Comparison of ENCODE assay signal across 8 cellular contexts in the genomic region with DNA sequence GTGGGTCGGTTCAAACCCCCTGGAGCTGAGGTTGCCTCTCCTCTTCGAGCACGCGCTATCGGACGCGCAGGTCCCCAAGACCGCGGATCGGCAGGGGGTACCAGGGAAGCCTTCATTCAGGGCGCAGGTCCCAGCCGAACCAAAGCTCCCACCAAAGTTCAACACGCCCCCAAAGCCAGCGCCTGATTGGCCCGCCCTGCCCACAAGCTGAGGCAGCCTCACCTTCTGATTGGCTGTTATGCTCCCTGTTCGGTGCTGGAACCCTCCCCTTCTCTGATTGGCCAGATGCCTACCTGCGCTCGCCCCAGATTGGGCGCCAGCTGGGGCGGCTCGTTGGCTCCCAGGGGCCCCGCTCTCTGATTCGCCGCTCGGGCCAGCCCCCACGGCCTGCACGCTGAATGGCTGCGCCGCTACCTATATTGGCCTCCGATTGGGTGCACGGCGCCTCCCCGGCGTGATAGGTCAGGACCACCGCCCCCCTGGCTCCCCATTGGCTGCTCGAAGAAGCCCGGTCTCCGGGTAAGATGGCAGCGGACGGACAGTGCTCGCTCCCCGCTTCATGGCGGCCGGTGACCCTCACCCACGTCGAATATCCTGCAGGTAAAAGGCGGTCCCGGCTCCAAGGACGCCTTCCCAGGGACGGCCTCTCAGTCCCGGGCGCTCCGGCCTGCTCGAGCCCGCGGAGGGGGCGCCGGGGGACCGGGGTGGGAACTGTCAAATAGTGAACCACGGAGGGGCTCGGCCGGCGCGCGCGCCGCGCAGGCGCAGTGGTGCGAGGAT. TPM values are rescaled to one million over a fixed set of nuclear protein-coding genes. Genes with fewer than 3 reads are reported as not detected.
DNase-seq lines count a peak whose midpoint lies in the region; ATAC-seq, FAIRE-seq and TF ChIP-seq lines count a peak whose summit lies in the region.

A gene with protein sequence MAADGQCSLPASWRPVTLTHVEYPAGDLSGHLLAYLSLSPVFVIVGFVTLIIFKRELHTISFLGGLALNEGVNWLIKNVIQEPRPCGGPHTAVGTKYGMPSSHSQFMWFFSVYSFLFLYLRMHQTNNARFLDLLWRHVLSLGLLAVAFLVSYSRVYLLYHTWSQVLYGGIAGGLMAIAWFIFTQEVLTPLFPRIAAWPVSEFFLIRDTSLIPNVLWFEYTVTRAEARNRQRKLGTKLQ (plus strand): TSS at position 504 of the 780 bp plus-strand sequence. CDS start 21 bp downstream, at position 525.

- no peaks in the 10 kb centered on the region for H3K27me3 ChIP-seq in small intestine (ENCODE audit: control insufficient read depth in 2 of 2, insufficient read depth in 2 of 2, low read length in 2 of 2)

- POLR2A ChIA-PET in AG04449 (lab: Yijun Ruan, JAX): interaction anchor here (0.6 to 1.0 kb wide), 3 partner anchors 11 to 852 kb away, joined by 3 to 5 read pairs (median 3); no protein-coding TSS in a partner anchor

- 0 to 1% (median 0%) methylated on average over 64 to 70 of the region's 70 CpGs for WGBS in small intestine, 3 donors

- peak within 1 kb of the TSS; percentile 89 for H3K4me3 ChIP-seq in AG04449 (ENCODE audit: low read depth, low read length)
- peak within 1 kb of the TSS; percentile 83 for H3K4me3 ChIP-seq in WI38 (ENCODE audit: low read depth, low read length)
- peak within 1 kb of the TSS; percentile 75 to 84 for H3K4me3 ChIP-seq in cardiac fibroblast (replicated peaks in 1 of 2; ENCODE audit: low read depth in 2 of 2, low read length in 2 of 2)
- H3K4me3 ChIP-seq in small intestine (ENCODE audit: low read depth in 1 of 2, low read length in 2 of 2): peak within 1 kb of the TSS; percentile 60 to 65

- ATAC-seq in GM18907 (IDR thresholded peaks at IDR 0.05; ENCODE audit: unreplicated experiment) (peak; percentile 89), HG03159 (IDR thresholded peaks at IDR 0.05; ENCODE audit: unreplicated experiment) (peak; percentile 94)

- CTCF ChIA-PET in AG04449 (lab: Yijun Ruan, JAX): interaction anchor here (0.8 to 1.3 kb wide), 5 partner anchors 14 to 74 kb away, joined by 3 to 6 read pairs (median 4); partner anchors contain the start of gene SH3GLB2

- H3K36me3 ChIP-seq in small intestine (ENCODE audit: control insufficient read depth in 2 of 2, insufficient read depth in 2 of 2, low read length in 2 of 2): peaks cover 2 to 5% of the 10 kb centered on the region in 2 donors

- H3K27ac ChIP-seq in small intestine (ENCODE audit: low read depth in 1 of 2, low read length in 1 of 2): peak within 1 kb of the TSS; percentile 76 to 79

- H3K4me1 ChIP-seq in small intestine (ENCODE audit: control insufficient read depth in 2 of 2, insufficient read depth in 1 of 2, low read depth in 1 of 2, low read length in 1 of 2): peaks cover 5 to 25% of the 10 kb centered on the region in 2 donors

- DNase-seq in AG04449 (ENCODE audit: low read depth, low spot score) (peak; percentile 93), NCI-H2227 treated with DMSO at 0.1 percent for 48 hours (lab: John Stamatoyannopoulos, UW) (peak; percentile 93), cardiac fibroblast (ENCODE audit: low read depth in 2 of 2) (peak; percentile 99 to 100), iPS-NIHi11 (ENCODE audit: low spot score) (peak; percentile 99), small intestine (peak; percentile 99)

- H3K9me3 ChIP-seq in small intestine (ENCODE audit: control insufficient read depth, low read depth): no peaks in the 10 kb centered on the region

- no peak for TF ChIP-seq CTCF in AG04449 (IDR thresholded peaks at IDR 0.05; ENCODE audit: insufficient read depth, low read length, missing control alignments)
- no peak for TF ChIP-seq CTCF in WI38 (IDR thresholded peaks at IDR 0.05; ENCODE audit: low read depth, low read length)
- TF ChIP-seq CTCF in cardiac fibroblast (IDR thresholded peaks at IDR 0.05; ENCODE audit: low read depth, low read length): no peak

- peak; percentile 59 for FAIRE-seq in small intestine (lab: Jason Lieb, UNC)

RNA-seq across cellular contexts. Expression of the gene that starts here (rescaled TPM):
- polyA plus RNA-seq in small intestine: 10 to 100 TPM; 28.4 to 34.9 (median 28.6) TPM

Comparison
In these comparisons a context has a peak if more than half of its experiments do, and no peak if none do; other contexts are left out.
1. Peak in every context shown above with its lines: DNase-seq, ATAC-seq, H3K4me3 ChIP-seq and H3K27ac ChIP-seq.